Comparison of ENCODE assay signal across 1 cellular context in genomic region chr9:136700309-136700708, GRCh38.
TF ChIP-seq lines count a peak whose summit lies in the region.

No MANE protein-coding gene starts in this region.

TF ChIP-seq in IMR-90, 13 proteins besides CTCF, POLR2A, EP300 and RAD21 (continued from another document):
- TF ChIP-seq, protein P1, sequence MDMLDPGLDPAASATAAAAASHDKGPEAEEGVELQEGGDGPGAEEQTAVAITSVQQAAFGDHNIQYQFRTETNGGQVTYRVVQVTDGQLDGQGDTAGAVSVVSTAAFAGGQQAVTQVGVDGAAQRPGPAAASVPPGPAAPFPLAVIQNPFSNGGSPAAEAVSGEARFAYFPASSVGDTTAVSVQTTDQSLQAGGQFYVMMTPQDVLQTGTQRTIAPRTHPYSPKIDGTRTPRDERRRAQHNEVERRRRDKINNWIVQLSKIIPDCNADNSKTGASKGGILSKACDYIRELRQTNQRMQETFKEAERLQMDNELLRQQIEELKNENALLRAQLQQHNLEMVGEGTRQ (IDR thresholded peaks at IDR 0.05; ENCODE audit: low read depth, low read length) = no peak
- no peak for TF ChIP-seq MAFK (IDR thresholded peaks at IDR 0.05; ENCODE audit: low read depth, low read length)
- TF ChIP-seq SMC3 (IDR thresholded peaks at IDR 0.05; ENCODE audit: low read depth, low read length) = no peak
